In the genomic region with DNA sequence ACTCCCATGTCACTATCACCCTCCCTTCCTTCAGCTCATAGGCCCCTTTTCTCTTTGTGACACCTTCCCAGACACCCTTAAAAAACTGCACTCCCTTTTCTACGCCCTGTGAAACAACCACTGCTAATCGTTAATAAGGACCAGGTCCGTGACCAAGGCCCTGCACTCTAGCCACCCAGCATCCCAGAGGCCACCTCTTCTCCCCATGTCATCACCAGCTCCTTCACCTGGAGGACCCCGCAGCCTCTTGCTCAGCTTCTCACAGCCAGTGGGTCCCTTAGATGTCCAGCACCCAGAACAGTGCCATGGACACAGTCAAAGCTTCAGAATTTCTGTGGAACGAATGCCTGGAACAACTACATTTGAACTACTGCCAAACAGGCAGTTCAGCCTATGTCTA, we compare ENCODE assay signal across 1 cellular context.
TF ChIP-seq lines count a peak whose summit lies in the region.

No MANE protein-coding gene starts in this region.

TF ChIP-seq in GM23338, 12 proteins besides CTCF, POLR2A, EP300 and RAD21 (continued from another document):
- TF ChIP-seq REST (IDR thresholded peaks at IDR 0.05; ENCODE audit: unreplicated experiment), result no peak
TF ChIP-seq in GM23338: peak in this region for 0.
